1 cellular context compared by ENCODE assay signal in genomic region chr1:50419192-50419906, GRCh38.
TF ChIP-seq lines count a peak whose summit lies in the region.

No MANE protein-coding gene starts in this region.

TF ChIP-seq in HepG2, 621 proteins besides CTCF, POLR2A, EP300 and RAD21 (continued from another document and continues in another):
- TF ChIP-seq RNF219 (CRISPR knock-in tag; IDR thresholded peaks at IDR 0.05) (no peak), PRDM4 (CRISPR knock-in tag; IDR thresholded peaks at IDR 0.05; ENCODE audit: borderline replicate concordance) (no peak), ZNF567 (CRISPR knock-in tag; IDR thresholded peaks at IDR 0.05; ENCODE audit: borderline replicate concordance) (no peak), ETV5 (CRISPR knock-in tag; IDR thresholded peaks at IDR 0.05; ENCODE audit: borderline replicate concordance) (no peak), ZNF547 (CRISPR knock-in tag; IDR thresholded peaks at IDR 0.05) (0 out of 2 replicates have a peak, but pooled peaks have one; percentile 19), MTF2 (CRISPR knock-in tag; IDR thresholded peaks at IDR 0.05; ENCODE audit: borderline replicate concordance) (0 out of 2 replicates have a peak, but pooled peaks have one; percentile 66), HNRNPLL (IDR thresholded peaks at IDR 0.05; ENCODE audit: low read depth, low read length, poor library complexity, severe bottlenecking) (peak; percentile 15), ZNF576 (CRISPR knock-in tag; IDR thresholded peaks at IDR 0.05) (no peak), IRF1 (CRISPR knock-in tag; IDR thresholded peaks at IDR 0.05; ENCODE audit: low read depth) (no peak), ZFX (CRISPR knock-in tag; IDR thresholded peaks at IDR 0.05; ENCODE audit: low read depth) (peak; percentile 18), ZNF3 (CRISPR knock-in tag; IDR thresholded peaks at IDR 0.05) (no peak), EZH2 (conservative IDR thresholded peaks at IDR 0.05; ENCODE audit: low read depth, low read length) (peak; percentile 54; the same call in 1 of the 2 replicates), RXRA (CRISPR knock-in tag; IDR thresholded peaks at IDR 0.05) (peak; percentile 20; the same call in 1 of the 2 replicates), PHF8 (CRISPR knock-in tag; IDR thresholded peaks at IDR 0.05) (peak; percentile 12; the same call in 1 of the 2 replicates), AKNA (CRISPR knock-in tag; IDR thresholded peaks at IDR 0.05; ENCODE audit: borderline replicate concordance) (no peak), ZNF557 (CRISPR knock-in tag; IDR thresholded peaks at IDR 0.05) (no peak), JARID2 (CRISPR knock-in tag; IDR thresholded peaks at IDR 0.05; ENCODE audit: insufficient replicate concordance) (no peak), ZFY (CRISPR knock-in tag; IDR thresholded peaks at IDR 0.05) (peak; percentile 34; the same call in 1 of the 2 replicates), GLI4 (CRISPR knock-in tag; IDR thresholded peaks at IDR 0.05; ENCODE audit: borderline replicate concordance) (no peak), ZNF777 (CRISPR knock-in tag; IDR thresholded peaks at IDR 0.05) (peak; percentile 93), SUZ12 (IDR thresholded peaks at IDR 0.05; ENCODE audit: low read depth, low read length) (no peak), IKZF4 (CRISPR knock-in tag; IDR thresholded peaks at IDR 0.05; ENCODE audit: borderline replicate concordance, low read depth, not compliant biosample characterization) (no peak), ZNF687 (CRISPR knock-in tag; IDR thresholded peaks at IDR 0.05) (peak; percentile 59), BCL3 (CRISPR knock-in tag; IDR thresholded peaks at IDR 0.05) (0 out of 2 replicates have a peak, but pooled peaks have one; percentile 46), NKX3-1 (CRISPR knock-in tag; IDR thresholded peaks at IDR 0.05) (no peak), ZNF318 (CRISPR knock-in tag; IDR thresholded peaks at IDR 0.05) (no peak), HDAC1 (CRISPR knock-in tag; IDR thresholded peaks at IDR 0.05) (0 out of 2 replicates have a peak, but pooled peaks have one; percentile 26)
